ENCODE assay signal across 13 cellular contexts in the genomic region with DNA sequence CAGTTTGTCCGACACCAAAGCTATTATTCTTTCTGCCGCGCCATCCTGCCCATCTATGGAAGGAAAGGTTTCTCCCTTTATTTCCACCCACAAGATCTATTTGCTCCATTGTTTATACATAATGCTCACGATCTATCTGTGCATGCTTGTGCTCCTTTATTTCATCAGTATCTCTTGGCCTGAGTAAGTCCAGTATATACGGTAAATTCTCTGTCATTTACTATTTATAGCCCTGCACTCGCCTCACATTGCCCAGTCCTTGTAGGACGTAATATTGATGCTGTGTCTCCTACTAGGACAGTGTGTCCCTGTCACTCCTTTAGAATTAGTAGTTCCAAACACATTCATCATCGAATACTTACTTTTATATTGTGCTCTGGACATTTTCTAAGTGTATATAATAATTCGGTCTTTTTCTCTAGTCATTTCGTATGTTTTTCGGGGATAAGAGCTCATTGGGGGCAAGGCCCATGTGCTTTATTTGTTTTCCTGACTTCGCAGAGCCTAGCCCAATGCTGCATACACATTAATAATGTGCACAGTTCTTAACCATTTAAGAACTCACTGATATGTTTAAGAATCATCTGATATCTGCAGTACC. TPM values are rescaled to one million over a fixed set of nuclear protein-coding genes. Genes with fewer than 3 reads are reported as not detected.
A peak's percentile ranks its signal among the peaks of the same experiment; 100 is the strongest.
DNase-seq lines count a peak whose midpoint lies in the region; ATAC-seq and TF ChIP-seq lines count a peak whose summit lies in the region.
"Had no signal": no experiment of that assay in that cellular context is flagged by ENCODE, and none has a peak within 500 bp of the region (broad histone marks: within the 10 kb centered on the region; RNA-seq: fewer than 3 reads in every experiment).

No MANE protein-coding gene starts in this region.

- DNase-seq in Peyer's patch (no peak), coronary artery (ENCODE audit: low spot score) (no peak), left kidney (ENCODE audit: low read depth, low spot score) (peak; percentile 49), NCI-H82 (lab: John Stamatoyannopoulos, UW) (no peak), NCI-H2081 treated with DMSO at 0.1 percent for 48 hours (lab: John Stamatoyannopoulos, UW) (no peak), SKM-1 treated with dmso at 0.1 percent for 144 hours (lab: John Stamatoyannopoulos, UW; ENCODE audit: unreplicated experiment) (no peak)
- DNase-seq: anterior cingulate cortex, NCI-H146, retina had no signal

- H3K4me1 ChIP-seq in Peyer's patch (peaks cover 0 to 13% (median 9%) of the 10 kb centered on the region in 4 donors), subcutaneous abdominal adipose tissue (ENCODE audit: control insufficient read depth in 5 of 5, insufficient read depth in 5 of 5, low read length in 5 of 5) (peaks cover 0 to 39% (median 27%) of the 10 kb centered on the region in 5 donors)

- H3K36me3 ChIP-seq in Peyer's patch (no peaks in the 10 kb centered on the region), subcutaneous abdominal adipose tissue (ENCODE audit: control insufficient read depth in 5 of 5, insufficient read depth in 5 of 5, low read length in 5 of 5) (no peaks in the 10 kb centered on the region)
- H3K36me3 ChIP-seq: BLaER1 treated with 17β-estradiol and CSF1 and Interleukin-3, amounts not matched to agents 10 nM and 100 nM had no signal

- TF ChIP-seq POLR2A in Peyer's patch (IDR thresholded peaks at IDR 0.05), result no peak

- peak overlapping the region in 3 of 4 donors; percentile 85 to 94 (median 93) for H3K27ac ChIP-seq in Peyer's patch
- peak overlapping the region; percentile 90 to 100 for H3K27ac ChIP-seq in coronary artery
- H3K27ac ChIP-seq in subcutaneous abdominal adipose tissue (ENCODE audit: low read depth, low read length), result peak overlapping the region; percentile 93

- no peak for ATAC-seq in HG03280 (IDR thresholded peaks at IDR 0.05; ENCODE audit: unreplicated experiment)
- ATAC-seq: esophagus mucosa had no signal

- H3K9ac ChIP-seq in subcutaneous abdominal adipose tissue (ENCODE audit: low read length in 5 of 5), result no peak overlapping the region

- H3K9me3 ChIP-seq in Peyer's patch, result peaks cover 0 to 6% (median 0%) of the 10 kb centered on the region in 4 donors
- H3K9me3 ChIP-seq in subcutaneous abdominal adipose tissue (ENCODE audit: control insufficient read depth in 5 of 5, low read length in 5 of 5), result peaks cover 2 to 7% (median 5%) of the 10 kb centered on the region in 5 donors

- H3K4me3 ChIP-seq in Peyer's patch (peak overlapping the region in 1 of 4 donors; percentile 13), coronary artery (peak overlapping the region; percentile 53), subcutaneous abdominal adipose tissue (ENCODE audit: low read depth in 1 of 5, low read length in 5 of 5) (no peak overlapping the region)
- H3K4me3 ChIP-seq: BLaER1 treated with 17β-estradiol and CSF1 and Interleukin-3, amounts not matched to agents 10 nM and 100 nM had no signal

- H3K27me3 ChIP-seq in Peyer's patch (no peaks in the 10 kb centered on the region), subcutaneous abdominal adipose tissue (ENCODE audit: control insufficient read depth in 5 of 5, insufficient read depth in 4 of 5, low read length in 5 of 5) (no peaks in the 10 kb centered on the region)
- H3K27me3 ChIP-seq: BLaER1 treated with 17β-estradiol and CSF1 and Interleukin-3, amounts not matched to agents 10 nM and 100 nM had no signal

- TF ChIP-seq CTCF in Peyer's patch (IDR thresholded peaks at IDR 0.05) (no peak), coronary artery (IDR thresholded peaks at IDR 0.05) (no peak)

RNA-seq across cellular contexts. Expression of a gene that starts 3.1 kb away (rescaled TPM):
- total RNA-seq in Peyer's patch, result 10 to 100 TPM; 20.5 to 92.4 (median 62.0) TPM
